In the genomic region with DNA sequence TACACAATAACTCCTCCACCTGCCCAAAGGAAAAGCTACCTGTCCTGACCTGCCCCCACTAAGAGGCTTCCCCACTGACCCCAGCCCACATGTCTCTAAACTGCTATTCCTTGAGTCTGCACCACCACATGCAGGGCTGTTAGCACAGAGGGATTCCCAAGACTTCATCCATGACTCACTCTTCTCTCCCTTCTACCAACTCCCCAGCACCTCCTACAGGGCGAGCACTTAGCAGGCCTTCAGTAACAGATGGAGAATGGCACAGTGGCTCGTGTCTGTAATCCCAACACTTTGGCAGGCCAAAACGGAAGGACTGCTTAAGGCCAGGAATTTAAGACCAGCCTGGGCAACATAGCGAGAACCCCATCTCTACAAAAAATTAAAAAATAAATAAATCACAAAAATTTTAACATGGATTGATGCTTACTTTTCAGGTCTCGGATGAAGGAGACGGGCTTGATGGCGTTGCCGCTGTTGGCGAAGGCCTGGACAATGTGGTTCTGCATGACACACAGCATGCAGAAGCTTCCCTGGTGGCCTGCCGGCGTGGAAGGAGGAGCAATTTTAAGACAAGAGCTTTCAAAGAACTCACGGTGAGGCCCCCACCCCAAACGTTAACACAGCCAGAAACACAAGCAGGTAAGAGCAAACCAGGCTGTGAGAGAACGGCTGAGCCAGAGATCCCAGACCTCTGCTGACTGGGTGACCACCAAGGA, we compare ENCODE assay signal across 9 cellular contexts. TPM values are rescaled to one million over a fixed set of nuclear protein-coding genes. Genes with fewer than 3 reads are reported as not detected.
DNase-seq lines count a peak whose midpoint lies in the region; ATAC-seq and TF ChIP-seq lines count a peak whose summit lies in the region.
"Had no signal": no experiment of that assay in that cellular context is flagged by ENCODE, and none has a peak within 500 bp of the region (broad histone marks: within the 10 kb centered on the region; RNA-seq: fewer than 3 reads in every experiment).

No MANE protein-coding gene starts in this region.

- peaks cover 94% of the 10 kb centered on the region for H3K36me3 Mint-ChIP-seq in Caco-2 (ENCODE audit: insufficient read depth, unreplicated experiment)

- POLR2A ChIA-PET in AG04450 (lab: Yijun Ruan, JAX) (no interaction called here), Caco-2 (lab: Charles Lee) (no interaction called here)

- no peak overlapping the region for H2AFZ ChIP-seq in fibroblast of lung (ENCODE audit: low read length)

- peaks cover 20% of the 10 kb centered on the region for H3K79me2 ChIP-seq in fibroblast of lung (ENCODE audit: control insufficient read depth, insufficient read depth, low read length)

- DNase-seq in AG04450 (ENCODE audit: low read depth, low spot score) (peak; percentile 38), G401 (ENCODE audit: low spot score) (peak; percentile 7), RWPE2 (ENCODE audit: low spot score) (no peak), fibroblast of lung (ENCODE audit: low read depth in 2 of 2) (peak; percentile 56 to 66), Ammon's horn (ENCODE audit: low spot score) (no peak), Caco-2 (no peak)
- no peak for DNase-seq in activated CD8-positive, alpha-beta memory T cell treated with anti-CD3 and anti-CD28 coated beads, Interleukin-2, amount 50 U/mL, for 4 hours

- H3K9me3 Mint-ChIP-seq in Caco-2 (ENCODE audit: unreplicated experiment): no peaks in the 10 kb centered on the region

- H3K27ac ChIP-seq in AG04450 (ENCODE audit: low read depth, low read length) (no peak overlapping the region), RWPE2 (ENCODE audit: poor library complexity, severe bottlenecking) (no peak overlapping the region), fibroblast of lung (ENCODE audit: insufficient read depth, low read length) (no peak overlapping the region)
- H3K27ac ChIP-seq: VCaP had no signal

- H3K4me2 ChIP-seq in fibroblast of lung (ENCODE audit: extremely low read depth, insufficient read depth, low read length): no peak overlapping the region

- BruUV-seq in Caco-2 (replicated peaks; lab: Mats Ljungman, UMichigan): no TSS peak

- ATAC-seq in RWPE2 (ENCODE audit: low read depth) (peak; percentile 65; the same call in 2 of the 3 replicates), GM18858 (IDR thresholded peaks at IDR 0.05; ENCODE audit: unreplicated experiment) (no peak)

- in situ Hi-C loops in G401 (cut with HindIII; ENCODE audit: low sequenced_read_pairs): no loop called here

- H3K27me3 ChIP-seq in AG04450 (ENCODE audit: control insufficient read depth, insufficient read depth, low read length) (no peaks in the 10 kb centered on the region), RWPE2 (ENCODE audit: insufficient read depth, poor library complexity, severe bottlenecking) (no peaks in the 10 kb centered on the region), fibroblast of lung (ENCODE audit: control insufficient read depth, insufficient read depth, low read length) (no peaks in the 10 kb centered on the region), Caco-2 (replicated peaks; ENCODE audit: control insufficient read depth, insufficient read depth, low read length) (no peaks in the 10 kb centered on the region)

- intact Hi-C loops in Caco-2 (cut with micrococcal nuclease; ENCODE audit: unreplicated experiment): no loop called here

- no peaks in the 10 kb centered on the region for H4K20me1 ChIP-seq in fibroblast of lung (ENCODE audit: control insufficient read depth, extremely low read depth, insufficient read depth, low read length)

- no peaks in the 10 kb centered on the region for H3K27me3 Mint-ChIP-seq in Caco-2 (ENCODE audit: insufficient read depth, unreplicated experiment)

- no peak overlapping the region for H3K27ac Mint-ChIP-seq in Caco-2 (ENCODE audit: unreplicated experiment)

- H3K36me3 ChIP-seq in RWPE2 (ENCODE audit: low read depth) (peaks cover 94% of the 10 kb centered on the region), fibroblast of lung (ENCODE audit: control insufficient read depth, insufficient read depth, low read length) (peaks cover 37% of the 10 kb centered on the region), Caco-2 (ENCODE audit: control insufficient read depth, insufficient read depth, low read length) (peaks cover 3% of the 10 kb centered on the region)

- H3K4me3 Mint-ChIP-seq in Caco-2 (ENCODE audit: unreplicated experiment): no peak overlapping the region

- no peaks in the 10 kb centered on the region for H3K9me3 ChIP-seq in AG04450 (ENCODE audit: control insufficient read depth, insufficient read depth, low read length)
- no peaks in the 10 kb centered on the region for H3K9me3 ChIP-seq in RWPE2 (ENCODE audit: severe bottlenecking)
- no peaks in the 10 kb centered on the region for H3K9me3 ChIP-seq in fibroblast of lung (ENCODE audit: control insufficient read depth, insufficient read depth, low read depth, low read length)
- no peaks in the 10 kb centered on the region for H3K9me3 ChIP-seq in Caco-2

- H3K4me3 ChIP-seq in AG04450 (ENCODE audit: low read depth, low read length) (no peak overlapping the region), RWPE2 (ENCODE audit: severe bottlenecking) (no peak overlapping the region), fibroblast of lung (replicated peaks in 1 of 4; ENCODE audit: control extremely low read depth in 1 of 4, insufficient read depth in 1 of 4, low read depth in 3 of 4, low read length in 4 of 4) (no peak overlapping the region), Caco-2 (ENCODE audit: low read depth, low read length) (no peak overlapping the region)

- no peaks in the 10 kb centered on the region for H3K4me1 Mint-ChIP-seq in Caco-2 (ENCODE audit: low read depth, unreplicated experiment)

- H3K4me1 ChIP-seq in RWPE2 (ENCODE audit: insufficient read depth, poor library complexity, severe bottlenecking) (no peaks in the 10 kb centered on the region), fibroblast of lung (ENCODE audit: control insufficient read depth, extremely low read depth, insufficient read depth, low read length) (no peaks in the 10 kb centered on the region), Caco-2 (no peaks in the 10 kb centered on the region)

- CTCF ChIA-PET in AG04450 (lab: Charles Lee): interaction anchor here (0.9 to 1.1 kb wide), 4 partner anchors 17 to 332 kb away, joined by 3 to 4 read pairs (median 3); no protein-coding TSS in a partner anchor
- CTCF ChIA-PET in Caco-2 (lab: Charles Lee): no interaction called here

- H3K9ac ChIP-seq in fibroblast of lung (ENCODE audit: insufficient read depth, low read length): no peak overlapping the region

- TF ChIP-seq CTCF in AG04450 (IDR thresholded peaks at IDR 0.05; ENCODE audit: low read depth, low read length) (peak; percentile 64), RWPE2 (IDR thresholded peaks at IDR 0.05; ENCODE audit: poor library complexity, severe bottlenecking) (peak; percentile 31), fibroblast of lung (conservative IDR thresholded peaks at IDR 0.05 in 1 of 2, IDR thresholded peaks at IDR 0.05 in 1 of 2; ENCODE audit: low read depth in 1 of 2, low read length in 2 of 2) (peak; percentile 41 to 58), Caco-2 (IDR thresholded peaks at IDR 0.05; ENCODE audit: insufficient read depth in 1 of 2, low read depth in 1 of 2, low read length in 1 of 2, severe bottlenecking in 1 of 2, unreplicated experiment in 1 of 2) (no peak)

RNA-seq across cellular contexts. Expression of a gene that starts 12.0 kb away (rescaled TPM):
- polyA plus RNA-seq in AG04450 (2011; rRNA removed) (18.3 and 19.2 TPM in 2 replicates), fibroblast of lung (15.4 and 27.4 TPM in 2 replicates)
- 31.4 and 39.2 TPM in 2 replicates for polyA minus RNA-seq in AG04450 (2011; rRNA and poly(A)+ RNA removed)
- 10.1 and 10.4 TPM in 2 replicates for total RNA-seq in G401 (2014; rRNA removed; shearing (Covaris generic))
- total RNA-seq in fibroblast of lung (16.7 and 18.3 TPM in 2 replicates), Caco-2 (2022) (103 and 108 TPM in 2 replicates)
- polyA plus RNA-seq in fibroblast of lung (2012): 18.2 and 25.0 TPM in 2 replicates
- polyA minus RNA-seq in fibroblast of lung (ENCODE audit: low replicate concordance): 48.3 and 92.3 TPM in 2 replicates

RNA-seq across cellular contexts. Expression of a gene that starts 46.6 kb away (rescaled TPM):
- polyA plus RNA-seq in AG04450 (2011; rRNA removed) (12.5 and 13.7 TPM in 2 replicates), fibroblast of lung (8.9 and 11.3 TPM in 2 replicates)
- polyA minus RNA-seq in AG04450 (2011; rRNA and poly(A)+ RNA removed): 10.3 and 11.2 TPM in 2 replicates
- total RNA-seq in G401 (2014; rRNA removed; shearing (Covaris generic)): 21.7 and 28.1 TPM in 2 replicates
- total RNA-seq in fibroblast of lung (6.7 and 9.9 TPM in 2 replicates), Caco-2 (2022) (26.5 and 29.6 TPM in 2 replicates)
- polyA plus RNA-seq in fibroblast of lung (2012): 6.3 and 9.7 TPM in 2 replicates
- polyA minus RNA-seq in fibroblast of lung (ENCODE audit: low replicate concordance): 5.5 and 18.6 TPM in 2 replicates

Comparison
In these comparisons a context has a peak if more than half of its experiments do, and no peak if none do; other contexts are left out.
1. DNase-seq: peak in AG04450 (single experiment), G401 (single experiment) and fibroblast of lung (2 of 2); none in RWPE2 (single experiment), Ammon's horn (single experiment), Caco-2 (0 of 2) and activated CD8-positive, alpha-beta memory T cell treated with anti-CD3 and anti-CD28 coated beads, Interleukin-2, amount 50 U/mL, for 4 hours (single experiment).
2. CTCF ChIP-seq: peak in AG04450 (single experiment), RWPE2 (single experiment) and fibroblast of lung (2 of 2); none in Caco-2 (0 of 2).